18 cellular contexts compared by ENCODE assay signal in genomic region chr12:116420476-116420875, GRCh38.
"Had no signal": no experiment of that assay in that cellular context is flagged by ENCODE, and none has a peak within 500 bp of the region (broad histone marks: within the 10 kb centered on the region; RNA-seq: fewer than 3 reads in every experiment).

No MANE protein-coding gene starts in this region.

- H3K27ac ChIP-seq: cardiac muscle cell, colonic mucosa, heart right ventricle, ovary, sigmoid colon, suprapubic skin, upper lobe of right lung had no signal

- H3K4me1 ChIP-seq: colonic mucosa, heart right ventricle, suprapubic skin, upper lobe of right lung had no signal

- H3K9me3 ChIP-seq: colonic mucosa, ovary, sigmoid colon, suprapubic skin, upper lobe of right lung had no signal

- ATAC-seq: activated T-helper 17 cell treated with anti-CD3 and anti-CD28 coated beads, Interleukin-2, amount 50 U/mL, for 72 hours; heart right ventricle; left lobe of liver; natural killer cell treated with Interleukin-12 subunit alpha and Interleukin-12 subunit beta and Interleukin-15 and Interleukin-18, amount 100 ng/mL, for 72 hours; upper lobe of right lung had no signal

- H3K36me3 ChIP-seq: cardiac muscle cell, colonic mucosa, heart right ventricle, ovary, sigmoid colon, suprapubic skin, upper lobe of right lung had no signal

- H3K4me3 ChIP-seq: cardiac muscle cell, colonic mucosa, heart right ventricle, ovary, sigmoid colon, suprapubic skin, upper lobe of right lung had no signal

- H3K27me3 ChIP-seq: cardiac muscle cell, colonic mucosa, ovary, sigmoid colon, suprapubic skin, upper lobe of right lung had no signal

- DNase-seq: activated CD4-positive, alpha-beta T cell treated with anti-CD3 and anti-CD28 coated beads, Interleukin-2, amount 10 ng/mL, durations not matched to agents 7 days and 5 days; activated CD4-positive, CD25-positive, alpha-beta regulatory T cell; activated CD8-positive, alpha-beta memory T cell treated with anti-CD3 and anti-CD28 coated beads for 24 hours; activated naive CD4-positive, alpha-beta T cell treated with anti-CD3 and anti-CD28 coated beads for 36 hours; colonic mucosa; effector CD4-positive, alpha-beta T cell; heart right ventricle; mammary epithelial cell; ovary; sigmoid colon; stimulated activated CD4-positive, alpha-beta T cell treated with anti-CD3 and anti-CD28 coated beads, Interleukin-12 subunit alpha, Interleukin-12 subunit beta, amount 100 ng/mL, for 4 hours; stimulated activated naive CD4-positive, alpha-beta T cell treated with Interleukin-2 at 50 U/mL for 16 hours; upper lobe of right lung had no signal
